Comparison of ENCODE assay signal across 31 cellular contexts in genomic region chr3:33364060-33364459, GRCh38.
"Had no signal": no experiment of that assay in that cellular context is flagged by ENCODE, and none has a peak within 500 bp of the region (broad histone marks: within the 10 kb centered on the region; RNA-seq: fewer than 3 reads in every experiment).

No MANE protein-coding gene starts in this region.

- H3K36me3 Mint-ChIP-seq: activated CD4-positive, alpha-beta memory T cell treated with anti-CD3 and anti-CD28 coated beads for 36 hours; activated naive CD8-positive, alpha-beta T cell treated with anti-CD3 and anti-CD28 coated beads for 36 hours; immature natural killer cell; natural killer cell had no signal

- H3K4me1 ChIP-seq: adrenal gland, gastroesophageal sphincter, uterus had no signal

- DNase-seq: activated CD4-positive, alpha-beta memory T cell treated with anti-CD3 and anti-CD28 coated beads for 36 hours; activated CD4-positive, alpha-beta T cell treated with anti-CD3 and anti-CD28 coated beads, Interleukin-2, amount 10 ng/mL, durations not matched to agents 24 days and 14 days; activated CD4-positive, CD25-positive, alpha-beta regulatory T cell treated with anti-CD3 and anti-CD28 coated beads, Interleukin-2, amount 50 U/mL, for 72 hours; activated CD8-positive, alpha-beta memory T cell treated with anti-CD3 and anti-CD28 coated beads, Interleukin-2, amount 50 U/mL, for 4 hours; activated effector memory CD4-positive, alpha-beta T cell treated with anti-CD3 and anti-CD28 coated beads, Interleukin-2, amount 50 U/mL, for 16 hours; activated naive CD4-positive, alpha-beta T cell treated with anti-CD3 and anti-CD28 coated beads for 36 hours; activated naive CD8-positive, alpha-beta T cell treated with anti-CD3 and anti-CD28 coated beads for 36 hours; activated T-cell treated with anti-CD3 and anti-CD28 coated beads, Interleukin-2, amount 50 U/mL, for 1 hour; adrenal gland; dorsolateral prefrontal cortex; effector memory CD4-positive, alpha-beta T cell; head of caudate nucleus; immature natural killer cell; natural killer cell; occipital lobe; posterior cingulate gyrus; right cardiac atrium; stimulated activated CD4-positive, alpha-beta T cell treated with anti-CD3 and anti-CD28 coated beads, Interleukin-12 subunit alpha, Interleukin-12 subunit beta, amount 100 ng/mL, for 4 hours; stimulated activated CD4-positive, alpha-beta T cell treated with anti-CD3 and anti-CD28 coated beads, Interleukin-4, amount 100 ng/mL, for 1 hour; substantia nigra; T1000; uterus; WERI-Rb-1 had no signal

- H3K27me3 Mint-ChIP-seq: type B pancreatic cell had no signal

- H3K27ac Mint-ChIP-seq: activated CD4-positive, alpha-beta memory T cell treated with anti-CD3 and anti-CD28 coated beads for 36 hours; activated CD4-positive, alpha-beta T cell treated with anti-CD3 and anti-CD28 coated beads, Interleukin-2, amount 10 ng/mL, durations not matched to agents 24 days and 14 days; activated naive CD4-positive, alpha-beta T cell treated with anti-CD3 and anti-CD28 coated beads for 36 hours; activated naive CD8-positive, alpha-beta T cell treated with anti-CD3 and anti-CD28 coated beads for 36 hours; activated T-helper 1 cell treated with anti-CD3 and anti-CD28 coated beads, Interleukin-12 subunit alpha, Interleukin-12 subunit beta, Interleukin-2, Interleukin-4 antibody, amounts not matched to agents 30 ng/mL and 10 ng/mL and 1 ng/mL, durations not matched to agents 14 hours and 24 hours and 36 hours; immature natural killer cell; natural killer cell; neural progenitor cell; stimulated activated naive CD8-positive, alpha-beta T cell treated with anti-CD3 and anti-CD28 coated beads, Interleukin-15, Interleukin-2, amounts not matched to agents 100 ng/mL and 50 ng/mL, for 24 hours; type B pancreatic cell had no signal

- H3K27ac ChIP-seq: adrenal gland, ascending aorta, brain microvascular endothelial cell, coronary artery, gastroesophageal sphincter, neural progenitor cell, uterus, WERI-Rb-1 had no signal

- H3K9ac ChIP-seq: neural progenitor cell had no signal

- H3K27me3 ChIP-seq: adrenal gland, ascending aorta, brain microvascular endothelial cell, dorsolateral prefrontal cortex, gastroesophageal sphincter, neural progenitor cell, uterus had no signal

- H3K9me3 ChIP-seq: adrenal gland, ascending aorta, gastroesophageal sphincter, uterus had no signal

- H3K4me2 ChIP-seq: neural progenitor cell had no signal

- H3K4me3 Mint-ChIP-seq: activated CD4-positive, alpha-beta memory T cell treated with anti-CD3 and anti-CD28 coated beads for 36 hours; activated CD4-positive, alpha-beta T cell treated with anti-CD3 and anti-CD28 coated beads, Interleukin-2, amount 10 ng/mL, durations not matched to agents 24 days and 14 days; activated naive CD4-positive, alpha-beta T cell treated with anti-CD3 and anti-CD28 coated beads for 36 hours; activated naive CD8-positive, alpha-beta T cell treated with anti-CD3 and anti-CD28 coated beads for 36 hours; activated T-helper 1 cell treated with anti-CD3 and anti-CD28 coated beads, Interleukin-12 subunit alpha, Interleukin-12 subunit beta, Interleukin-2, Interleukin-4 antibody, amounts not matched to agents 30 ng/mL and 10 ng/mL and 1 ng/mL, durations not matched to agents 14 hours and 24 hours and 36 hours; immature natural killer cell; natural killer cell; neural progenitor cell; stimulated activated naive CD8-positive, alpha-beta T cell treated with anti-CD3 and anti-CD28 coated beads, Interleukin-15, Interleukin-2, amounts not matched to agents 100 ng/mL and 50 ng/mL, for 24 hours; type B pancreatic cell had no signal

- H2AFZ ChIP-seq: neural progenitor cell had no signal

- H3K4me3 ChIP-seq: adrenal gland, ascending aorta, coronary artery, dorsolateral prefrontal cortex, gastroesophageal sphincter, neural progenitor cell, uterus had no signal

- H3K4me1 Mint-ChIP-seq: activated CD4-positive, alpha-beta T cell treated with anti-CD3 and anti-CD28 coated beads, Interleukin-2, amount 10 ng/mL, durations not matched to agents 24 days and 14 days; activated naive CD8-positive, alpha-beta T cell treated with anti-CD3 and anti-CD28 coated beads for 36 hours; immature natural killer cell; natural killer cell had no signal

- H3K9me3 Mint-ChIP-seq: activated CD4-positive, alpha-beta memory T cell treated with anti-CD3 and anti-CD28 coated beads for 36 hours; activated CD4-positive, alpha-beta T cell treated with anti-CD3 and anti-CD28 coated beads, Interleukin-2, amount 10 ng/mL, durations not matched to agents 24 days and 14 days; activated naive CD4-positive, alpha-beta T cell treated with anti-CD3 and anti-CD28 coated beads for 36 hours; activated naive CD8-positive, alpha-beta T cell treated with anti-CD3 and anti-CD28 coated beads for 36 hours; activated T-helper 1 cell treated with anti-CD3 and anti-CD28 coated beads, Interleukin-12 subunit alpha, Interleukin-12 subunit beta, Interleukin-2, Interleukin-4 antibody, amounts not matched to agents 30 ng/mL and 10 ng/mL and 1 ng/mL, durations not matched to agents 14 hours and 24 hours and 36 hours; immature natural killer cell; natural killer cell; neural progenitor cell; stimulated activated naive CD8-positive, alpha-beta T cell treated with anti-CD3 and anti-CD28 coated beads, Interleukin-15, Interleukin-2, amounts not matched to agents 100 ng/mL and 50 ng/mL, for 24 hours; type B pancreatic cell had no signal

- H3K36me3 ChIP-seq: adrenal gland, ascending aorta, gastroesophageal sphincter, neural progenitor cell, uterus, WERI-Rb-1 had no signal
